Comparison of ENCODE assay signal across 13 cellular contexts in the genomic region with DNA sequence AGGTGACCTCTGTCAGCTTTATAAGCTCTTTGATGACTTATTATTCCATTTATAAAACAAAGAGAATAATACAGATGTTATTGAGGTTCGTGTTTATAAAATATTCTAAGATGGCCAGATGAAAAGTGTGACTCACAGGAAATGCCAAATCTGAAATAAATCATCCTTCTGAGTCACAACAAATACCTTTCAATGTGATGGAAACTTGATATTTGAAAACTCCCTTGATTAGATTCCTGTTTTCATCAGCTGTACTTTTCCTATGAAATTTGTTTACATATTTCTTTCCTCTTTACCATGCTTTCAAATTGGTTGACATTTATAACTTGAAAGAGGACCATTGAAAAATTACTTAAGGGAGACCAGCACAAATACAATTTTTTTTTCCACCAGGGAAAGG. TPM values are rescaled to one million over a fixed set of nuclear protein-coding genes. Genes with fewer than 3 reads are reported as not detected.
DNase-seq lines count a peak whose midpoint lies in the region; ATAC-seq and TF ChIP-seq lines count a peak whose summit lies in the region.
"Had no signal": no experiment of that assay in that cellular context is flagged by ENCODE, and none has a peak within 500 bp of the region (broad histone marks: within the 10 kb centered on the region; RNA-seq: fewer than 3 reads in every experiment).

No MANE protein-coding gene starts in this region.

- DNase-seq in AG10803 (ENCODE audit: low read depth) (peak; percentile 54), amniotic stem cell (lab: John Stamatoyannopoulos, UW) (peak; percentile 47), kidney tubule cell (ENCODE audit: low spot score) (peak; percentile 61), H9 (no peak), heart left ventricle (no peak), glutamatergic neuron (no peak)
- DNase-seq in activated T-helper 2 cell treated with anti-CD3 and anti-CD28 coated beads, Interferon-gamma antibody, Interleukin-2, Interleukin-4, amounts not matched to agents 10 μg/mL and 5 μg/mL and 100 μg/mL, durations not matched to agents 14 hours and 24 hours and 36 hours (ENCODE audit: low spot score) = no peak

- intact Hi-C loops in heart left ventricle (cut with DNase I) = loop anchor here in 3 of 10 donors (2.0 to 10.0 kb wide), 3 partner anchors 210 to 214 kb away; no protein-coding TSS in a partner anchor
- intact Hi-C loops in activated T-helper 2 cell treated with anti-CD3 and anti-CD28 coated beads, Interferon-gamma antibody, Interleukin-2, Interleukin-4, amounts not matched to agents 10 μg/mL and 5 μg/mL and 100 μg/mL, durations not matched to agents 14 hours and 24 hours and 36 hours (cut with micrococcal nuclease) = loop anchor here (2.0 to 10.0 kb wide), 3 partner anchors 62 to 880 kb away; no protein-coding TSS in a partner anchor

- H2BK20ac ChIP-seq in H9 (ENCODE audit: low read depth, low read length, poor library complexity, severe bottlenecking) = no peak overlapping the region

- H3K18ac ChIP-seq in H9 (ENCODE audit: insufficient read length, low read depth, low read length) = no peak overlapping the region

- no peak overlapping the region for H2AFZ ChIP-seq in H9 (ENCODE audit: low read length)

- no peak overlapping the region for H3K9ac ChIP-seq in H9 (ENCODE audit: extremely low read depth, insufficient read length, low read length)

- H3K4me3 ChIP-seq in AG10803 (ENCODE audit: low read length) (no peak overlapping the region), heart left ventricle (no peak overlapping the region)

- no peak overlapping the region for H2BK12ac ChIP-seq in H9 (ENCODE audit: insufficient read length, low read depth, low read length)

- H3K4me3 Mint-ChIP-seq in H9 = no peak overlapping the region
- no peak overlapping the region for H3K4me3 Mint-ChIP-seq in activated T-helper 2 cell treated with anti-CD3 and anti-CD28 coated beads, Interferon-gamma antibody, Interleukin-2, Interleukin-4, amounts not matched to agents 10 μg/mL and 5 μg/mL and 100 μg/mL, durations not matched to agents 14 hours and 24 hours and 36 hours (ENCODE audit: low read depth)
- no peak overlapping the region for H3K4me3 Mint-ChIP-seq in glutamatergic neuron (ENCODE audit: unreplicated experiment)

- no peaks in the 10 kb centered on the region for H3K79me1 ChIP-seq in H9 (ENCODE audit: insufficient read depth, low read depth, low read length, poor library complexity, severe bottlenecking)

- H3K4me1 ChIP-seq in H9 (ENCODE audit: insufficient read depth, low read length) (no peaks in the 10 kb centered on the region), heart left ventricle (peaks cover 0 to 13% (median 0%) of the 10 kb centered on the region in 12 donors)

- H3T11ph ChIP-seq in H9 (ENCODE audit: low read length) = no peak overlapping the region

- TF ChIP-seq EP300 in Ishikawa (IDR thresholded peaks at IDR 0.05; ENCODE audit: borderline replicate concordance) = peak; percentile 61; the same call in 1 of the 2 replicates

- H2BK120ac ChIP-seq in H9 (ENCODE audit: low read depth, low read length, poor library complexity, severe bottlenecking) = no peak overlapping the region

- H3K9me3 ChIP-seq in H9 (ENCODE audit: control insufficient read depth, low read depth, low read length) (no peaks in the 10 kb centered on the region), heart left ventricle (no peaks in the 10 kb centered on the region)

- H3K14ac ChIP-seq in H9 (ENCODE audit: insufficient read depth, low read length) = no peak overlapping the region

- TF ChIP-seq CTCF in AG10803 (conservative IDR thresholded peaks at IDR 0.05; ENCODE audit: low read length) (no peak), H9 (conservative IDR thresholded peaks at IDR 0.05) (no peak), heart left ventricle (IDR thresholded peaks at IDR 0.05) (no peak), glutamatergic neuron (IDR thresholded peaks at IDR 0.05; ENCODE audit: partially characterized antibody, unreplicated experiment) (no peak)

- no peak overlapping the region for H3K4ac ChIP-seq in H9 (ENCODE audit: low read depth, low read length)

- no peaks in the 10 kb centered on the region for H3K36me3 Mint-ChIP-seq in H9 (ENCODE audit: insufficient read depth in 1 of 3, low read depth in 3 of 3)
- no peaks in the 10 kb centered on the region for H3K36me3 Mint-ChIP-seq in activated T-helper 2 cell treated with anti-CD3 and anti-CD28 coated beads, Interferon-gamma antibody, Interleukin-2, Interleukin-4, amounts not matched to agents 10 μg/mL and 5 μg/mL and 100 μg/mL, durations not matched to agents 14 hours and 24 hours and 36 hours (ENCODE audit: low read depth)
- no peaks in the 10 kb centered on the region for H3K36me3 Mint-ChIP-seq in glutamatergic neuron (ENCODE audit: unreplicated experiment)
- H3K36me3 Mint-ChIP-seq: activated naive CD4-positive, alpha-beta T cell treated with anti-CD3 and anti-CD28 coated beads, Interleukin-2, amount 50 U/mL, for 24 hours; CD4-positive, alpha-beta memory T cell; natural killer cell treated with Interleukin-12 subunit alpha and Interleukin-12 subunit beta and Interleukin-15 and Interleukin-18, amount 100 ng/mL, for 72 hours; stimulated activated memory B cell treated with anti-CD40 and anti-IgM and Interleukin-4, amounts not matched to agents 10 μg/mL and 1 μg/mL and 100 μg/mL, for 72 hours had no signal

- H3K4me1 Mint-ChIP-seq in H9 (peaks cover 4 to 6% of the 10 kb centered on the region in 2 experiments; a peak in 3 of 4 replicates), glutamatergic neuron (ENCODE audit: low read depth, unreplicated experiment) (peaks cover 3% of the 10 kb centered on the region)
- peaks cover 40% of the 10 kb centered on the region for H3K4me1 Mint-ChIP-seq in activated T-helper 2 cell treated with anti-CD3 and anti-CD28 coated beads, Interferon-gamma antibody, Interleukin-2, Interleukin-4, amounts not matched to agents 10 μg/mL and 5 μg/mL and 100 μg/mL, durations not matched to agents 14 hours and 24 hours and 36 hours (ENCODE audit: low read depth)

- H3K4me2 ChIP-seq in H9 (ENCODE audit: insufficient read depth, insufficient read length, low read length) = no peak overlapping the region

- no peak overlapping the region for H3K56ac ChIP-seq in H9 (ENCODE audit: insufficient read length, low read depth, low read length)

- no peak overlapping the region for H3K27ac ChIP-seq in H9 (ENCODE audit: insufficient read length, low read depth, low read length)
- H3K27ac ChIP-seq in heart left ventricle = no peak overlapping the region

- H3K9me3 Mint-ChIP-seq in H9 = no peaks in the 10 kb centered on the region
- no peaks in the 10 kb centered on the region for H3K9me3 Mint-ChIP-seq in activated T-helper 2 cell treated with anti-CD3 and anti-CD28 coated beads, Interferon-gamma antibody, Interleukin-2, Interleukin-4, amounts not matched to agents 10 μg/mL and 5 μg/mL and 100 μg/mL, durations not matched to agents 14 hours and 24 hours and 36 hours
- H3K9me3 Mint-ChIP-seq in glutamatergic neuron (ENCODE audit: unreplicated experiment) = no peaks in the 10 kb centered on the region
- H3K9me3 Mint-ChIP-seq: activated naive CD4-positive, alpha-beta T cell treated with anti-CD3 and anti-CD28 coated beads, Interleukin-2, amount 50 U/mL, for 24 hours; CD4-positive, alpha-beta memory T cell; natural killer cell treated with Interleukin-12 subunit alpha and Interleukin-12 subunit beta and Interleukin-15 and Interleukin-18, amount 100 ng/mL, for 72 hours; stimulated activated memory B cell treated with anti-CD40 and anti-IgM and Interleukin-4, amounts not matched to agents 10 μg/mL and 1 μg/mL and 100 μg/mL, for 72 hours had no signal

- H3K27ac Mint-ChIP-seq in H9 (no peak overlapping the region), glutamatergic neuron (ENCODE audit: unreplicated experiment) (no peak overlapping the region)
- H3K27ac Mint-ChIP-seq in activated T-helper 2 cell treated with anti-CD3 and anti-CD28 coated beads, Interferon-gamma antibody, Interleukin-2, Interleukin-4, amounts not matched to agents 10 μg/mL and 5 μg/mL and 100 μg/mL, durations not matched to agents 14 hours and 24 hours and 36 hours = no peak overlapping the region
- H3K27ac Mint-ChIP-seq: activated CD8-positive, alpha-beta T cell treated with anti-CD3 and anti-CD28 coated beads, Interleukin-2, amount 10 ng/mL, durations not matched to agents 7 days and 5 days; activated naive CD4-positive, alpha-beta T cell treated with anti-CD3 and anti-CD28 coated beads, Interleukin-2, amount 50 U/mL, for 24 hours; CD4-positive, alpha-beta memory T cell; natural killer cell treated with Interleukin-12 subunit alpha and Interleukin-12 subunit beta and Interleukin-15 and Interleukin-18, amount 100 ng/mL, for 72 hours; stimulated activated memory B cell treated with anti-CD40 and anti-IgM and Interleukin-4, amounts not matched to agents 10 μg/mL and 1 μg/mL and 100 μg/mL, for 72 hours had no signal

- H2BK15ac ChIP-seq in H9 (ENCODE audit: low read depth, low read length) = no peak overlapping the region

- no peak overlapping the region for H2AK5ac ChIP-seq in H9 (ENCODE audit: insufficient read length, low read length)

- no peak overlapping the region for H4K8ac ChIP-seq in H9 (replicated peaks; ENCODE audit: insufficient read length, low read depth, low read length)

- no peaks in the 10 kb centered on the region for H3K36me3 ChIP-seq in heart left ventricle

- H3K79me2 ChIP-seq in H9 (ENCODE audit: insufficient read depth, low read length) = no peaks in the 10 kb centered on the region

- WGBS in H9 (ENCODE audit: extremely low coverage, insufficient read length, low lambda C conversion rate) = no CpG with 5 or more reads among the region's 1 CpG
- WGBS in heart left ventricle, 4 donors = 24 to 45% (median 35%) methylated on average over 1 of the region's 1 CpG

- H3K23ac ChIP-seq in H9 (ENCODE audit: insufficient read length, low read depth, low read length) = no peak overlapping the region

- TF ChIP-seq POLR2A in heart left ventricle (IDR thresholded peaks at IDR 0.05) = no peak

- H2BK5ac ChIP-seq in H9 (ENCODE audit: insufficient read length, low read length) = no peak overlapping the region

- H3K27me3 ChIP-seq in H9 (ENCODE audit: insufficient read depth, low read length) (no peaks in the 10 kb centered on the region), heart left ventricle (no peaks in the 10 kb centered on the region)

- no peak for ATAC-seq in heart left ventricle

- no peak overlapping the region for H4K5ac ChIP-seq in H9 (ENCODE audit: insufficient read length, low read depth, low read length)

- no peak for TF ChIP-seq RAD21 in Ishikawa (IDR thresholded peaks at IDR 0.05; ENCODE audit: low read depth)

- no peaks in the 10 kb centered on the region for H4K20me1 ChIP-seq in H9 (ENCODE audit: control insufficient read depth, insufficient read depth, insufficient read length)

- H4K91ac ChIP-seq in H9 (ENCODE audit: insufficient read length, low read depth, low read length) = no peak overlapping the region

- H3K23me2 ChIP-seq in H9 (ENCODE audit: insufficient read length, low read depth, low read length, poor library complexity, severe bottlenecking) = no peaks in the 10 kb centered on the region

- H3K27me3 Mint-ChIP-seq in H9 (ENCODE audit: low read depth) (no peaks in the 10 kb centered on the region), glutamatergic neuron (ENCODE audit: unreplicated experiment) (no peaks in the 10 kb centered on the region)
- peaks cover 8% of the 10 kb centered on the region for H3K27me3 Mint-ChIP-seq in activated T-helper 2 cell treated with anti-CD3 and anti-CD28 coated beads, Interferon-gamma antibody, Interleukin-2, Interleukin-4, amounts not matched to agents 10 μg/mL and 5 μg/mL and 100 μg/mL, durations not matched to agents 14 hours and 24 hours and 36 hours (ENCODE audit: low read depth)

RNA-seq across cellular contexts. Expression of a gene that starts 30.6 kb away (rescaled TPM):
- 4.0 and 5.4 TPM in 2 replicates for total RNA-seq in H9 (2021)
- total RNA-seq in heart left ventricle = 10 to 100 TPM; 14.8 to 44.5 (median 23.4) TPM
- 10 to 100 TPM in 1 of 2 donors, 1 to 10 TPM in 1; 2.9 to 18.7 TPM for polyA plus RNA-seq in heart left ventricle
- total RNA-seq in activated T-helper 2 cell treated with anti-CD3 and anti-CD28 coated beads, Interferon-gamma antibody, Interleukin-2, Interleukin-4, amounts not matched to agents 10 μg/mL and 5 μg/mL and 100 μg/mL, durations not matched to agents 14 hours and 24 hours and 36 hours = not detected in 2 replicates
- 13.8 TPM for total RNA-seq in glutamatergic neuron (ENCODE audit: unreplicated experiment)
- total RNA-seq: activated CD8-positive, alpha-beta T cell treated with anti-CD3 and anti-CD28 coated beads, Interleukin-2, amount 10 ng/mL, durations not matched to agents 7 days and 5 days; CD4-positive, alpha-beta memory T cell; natural killer cell treated with Interleukin-12 subunit alpha and Interleukin-12 subunit beta and Interleukin-15 and Interleukin-18, amount 100 ng/mL, for 72 hours had no signal
- polyA plus RNA-seq: CD4-positive, alpha-beta memory T cell had no signal

Comparison
In these comparisons a context has a peak if more than half of its experiments do, and no peak if none do; other contexts are left out.
1. DNase-seq: peak in AG10803 (single experiment), amniotic stem cell (single experiment) and kidney tubule cell (single experiment); none in H9 (single experiment), heart left ventricle (0 of 5), activated T-helper 2 cell treated with anti-CD3 and anti-CD28 coated beads, Interferon-gamma antibody, Interleukin-2, Interleukin-4, amounts not matched to agents 10 μg/mL and 5 μg/mL and 100 μg/mL, durations not matched to agents 14 hours and 24 hours and 36 hours (single experiment) and glutamatergic neuron (single experiment).